In genomic region chr4:1065732-1066131, GRCh38 we compare ENCODE assay signal across 16 cellular contexts. TPM values are rescaled to one million over a fixed set of nuclear protein-coding genes. Genes with fewer than 3 reads are reported as not detected.
A peak's percentile ranks its signal among the peaks of the same experiment; 100 is the strongest.
DNase-seq lines count a peak whose midpoint lies in the region; ATAC-seq and TF ChIP-seq lines count a peak whose summit lies in the region.
"Had no signal": no experiment of that assay in that cellular context is flagged by ENCODE, and none has a peak within 500 bp of the region (broad histone marks: within the 10 kb centered on the region; RNA-seq: fewer than 3 reads in every experiment).

No MANE protein-coding gene starts in this region.

- no peak overlapping the region for H3K4me3 ChIP-seq in fibroblast of villous mesenchyme (ENCODE audit: low read depth, low read length)
- H3K4me3 ChIP-seq: A549; BLaER1 treated with 17β-estradiol and CSF1 and Interleukin-3, amounts not matched to agents 10 nM and 100 nM had no signal

- H3K9me3 Mint-ChIP-seq in natural killer cell treated with Interleukin-12 subunit alpha and Interleukin-12 subunit beta and Interleukin-15 and Interleukin-18, amount 100 ng/mL, for 72 hours, result no peaks in the 10 kb centered on the region

- no peak for TF ChIP-seq CTCF in fibroblast of villous mesenchyme (IDR thresholded peaks at IDR 0.05; ENCODE audit: insufficient read depth, low read depth, low read length)

- H3K27ac Mint-ChIP-seq in natural killer cell treated with Interleukin-12 subunit alpha and Interleukin-12 subunit beta and Interleukin-15 and Interleukin-18, amount 100 ng/mL, for 72 hours, result no peak overlapping the region
- H3K27ac Mint-ChIP-seq: B cell; CD4-positive, alpha-beta T cell; CD8-positive, alpha-beta T cell had no signal

- H3K27me3 Mint-ChIP-seq in natural killer cell treated with Interleukin-12 subunit alpha and Interleukin-12 subunit beta and Interleukin-15 and Interleukin-18, amount 100 ng/mL, for 72 hours, result peaks cover 38 to 46% of the 10 kb centered on the region in 2 donors

- H3K4me3 Mint-ChIP-seq in natural killer cell treated with Interleukin-12 subunit alpha and Interleukin-12 subunit beta and Interleukin-15 and Interleukin-18, amount 100 ng/mL, for 72 hours, result no peak overlapping the region
- H3K4me3 Mint-ChIP-seq: B cell; CD4-positive, alpha-beta T cell; CD8-positive, alpha-beta T cell had no signal

- ATAC-seq in natural killer cell treated with Interleukin-12 subunit alpha and Interleukin-12 subunit beta and Interleukin-15 and Interleukin-18, amount 100 ng/mL, for 72 hours, result no peak
- ATAC-seq: A549; CD8-positive, alpha-beta T cell had no signal

- no peaks in the 10 kb centered on the region for H3K4me1 Mint-ChIP-seq in natural killer cell treated with Interleukin-12 subunit alpha and Interleukin-12 subunit beta and Interleukin-15 and Interleukin-18, amount 100 ng/mL, for 72 hours (ENCODE audit: low read depth in 2 of 2)
- H3K4me1 Mint-ChIP-seq: B cell had no signal

- DNase-seq in activated effector memory CD4-positive, alpha-beta T cell treated with anti-CD3 and anti-CD28 coated beads, Interleukin-2, amount 50 U/mL, for 16 hours, result peak; percentile 12
- no peak for DNase-seq in activated effector memory CD4-positive, alpha-beta T cell treated with Interleukin-2 at 50 U/mL for 16 hours
- DNase-seq in fibroblast of villous mesenchyme (ENCODE audit: low read depth) (peak; percentile 17), OCI-M1 (lab: John Stamatoyannopoulos, UW) (no peak)
- no peak for DNase-seq in natural killer cell treated with Interleukin-12 subunit alpha and Interleukin-12 subunit beta and Interleukin-15 and Interleukin-18, amount 100 ng/mL, for 72 hours (ENCODE audit: low spot score)
- DNase-seq: AML-193; Caco-2; Calu3; CD4-positive, alpha-beta T cell; CD8-positive, alpha-beta T cell; DMS79 treated with DMSO at 0.1 percent for 48 hours; GF-D8 had no signal

- H3K36me3 Mint-ChIP-seq in natural killer cell treated with Interleukin-12 subunit alpha and Interleukin-12 subunit beta and Interleukin-15 and Interleukin-18, amount 100 ng/mL, for 72 hours, result no peaks in the 10 kb centered on the region
- H3K36me3 Mint-ChIP-seq: CD8-positive, alpha-beta T cell had no signal

RNA-seq across cellular contexts. Expression of gene RNF212, which starts 47.6 kb away (rescaled TPM):
- total RNA-seq in fibroblast of villous mesenchyme, result 2.9 and 3.0 TPM in 2 replicates
- total RNA-seq in natural killer cell treated with Interleukin-12 subunit alpha and Interleukin-12 subunit beta and Interleukin-15 and Interleukin-18, amount 100 ng/mL, for 72 hours, result 1 to 10 TPM in 1 of 2 donors, under 1 TPM in 1; 0.89 to 1.5 TPM
- total RNA-seq: A172, Caco-2, Calu3 had no signal

RNA-seq across cellular contexts. Expression of gene FGFRL1, which starts 54.3 kb away (rescaled TPM):
- total RNA-seq in fibroblast of villous mesenchyme, result 8.1 and 8.6 TPM in 2 replicates
- 10 to 100 TPM; 15.2 to 16.6 TPM for total RNA-seq in natural killer cell treated with Interleukin-12 subunit alpha and Interleukin-12 subunit beta and Interleukin-15 and Interleukin-18, amount 100 ng/mL, for 72 hours

Comparison
In these comparisons a context has a peak if more than half of its experiments do, and no peak if none do; other contexts are left out.
1. DNase-seq: peak in activated effector memory CD4-positive, alpha-beta T cell treated with anti-CD3 and anti-CD28 coated beads, Interleukin-2, amount 50 U/mL, for 16 hours (single experiment) and fibroblast of villous mesenchyme (single experiment); none in activated effector memory CD4-positive, alpha-beta T cell treated with Interleukin-2 at 50 U/mL for 16 hours (single experiment), OCI-M1 (single experiment) and natural killer cell treated with Interleukin-12 subunit alpha and Interleukin-12 subunit beta and Interleukin-15 and Interleukin-18, amount 100 ng/mL, for 72 hours (single experiment).